In genomic region chr7:28474267-28474618, GRCh38 we compare ENCODE assay signal across 20 cellular contexts.
A peak's percentile ranks its signal among the peaks of the same experiment; 100 is the strongest.
DNase-seq lines count a peak whose midpoint lies in the region; ATAC-seq and TF ChIP-seq lines count a peak whose summit lies in the region.
"Had no signal": no experiment of that assay in that cellular context is flagged by ENCODE, and none has a peak within 500 bp of the region (broad histone marks: within the 10 kb centered on the region; RNA-seq: fewer than 3 reads in every experiment).

No MANE protein-coding gene starts in this region.

- H3K4me3 ChIP-seq in adipocyte (ENCODE audit: low read length) (peak overlapping the region; percentile 40), fibroblast of pulmonary artery (replicated peaks; ENCODE audit: low read depth, low read length) (no peak overlapping the region), mucosa of descending colon (no peak overlapping the region), suprapubic skin (no peak overlapping the region)
- H3K4me3 ChIP-seq: SK-N-MC had no signal

- no peak for TF ChIP-seq POLR2A in suprapubic skin (IDR thresholded peaks at IDR 0.05)

- POLR2A ChIA-PET in GM10248 (lab: Yijun Ruan, JAX): no interaction called here

- WGBS in suprapubic skin: 48% methylated on average over 8 of the region's 8 CpGs

- intact Hi-C loops in mucosa of descending colon (cut with DNase I, micrococcal nuclease): no loop called here

- ATAC-seq in mucosa of descending colon (peak; percentile 11), HG03159 (IDR thresholded peaks at IDR 0.05; ENCODE audit: unreplicated experiment) (no peak)
- ATAC-seq: activated naive CD8-positive, alpha-beta T cell treated with anti-CD3 and anti-CD28 coated beads, Interleukin-2, amount 50 U/mL, for 24 hours had no signal

- H3K9me3 ChIP-seq in adipocyte (ENCODE audit: control insufficient read depth, low read length) (no peaks in the 10 kb centered on the region), mucosa of descending colon (no peaks in the 10 kb centered on the region), suprapubic skin (no peaks in the 10 kb centered on the region)

- H3K36me3 ChIP-seq in adipocyte (ENCODE audit: control insufficient read depth, insufficient read depth, low read length, severe bottlenecking) (no peaks in the 10 kb centered on the region), mucosa of descending colon (ENCODE audit: low read depth) (no peaks in the 10 kb centered on the region), suprapubic skin (no peaks in the 10 kb centered on the region)

- H3K27me3 ChIP-seq in adipocyte (replicated peaks; ENCODE audit: control insufficient read depth, insufficient read depth, low read length) (no peaks in the 10 kb centered on the region), suprapubic skin (peaks cover 5% of the 10 kb centered on the region)

- H3K27ac ChIP-seq in suprapubic skin: peak overlapping the region; percentile 1
- H3K27ac ChIP-seq: SK-N-MC had no signal

- H3K4me1 ChIP-seq in adipocyte (ENCODE audit: control insufficient read depth, insufficient read depth, low read length) (peaks cover 21% of the 10 kb centered on the region), mucosa of descending colon (ENCODE audit: low read depth) (no peaks in the 10 kb centered on the region), suprapubic skin (peaks cover 3% of the 10 kb centered on the region)

- TF ChIP-seq EP300 in suprapubic skin (IDR thresholded peaks at IDR 0.05): no peak

- no peak for TF ChIP-seq CTCF in fibroblast of pulmonary artery (IDR thresholded peaks at IDR 0.05; ENCODE audit: low read length, missing control alignments)
- no peak for TF ChIP-seq CTCF in mucosa of descending colon (IDR thresholded peaks at IDR 0.05)
- no peak for TF ChIP-seq CTCF in suprapubic skin (IDR thresholded peaks at IDR 0.05)
- TF ChIP-seq CTCF in GM10248 (IDR thresholded peaks at IDR 0.05; ENCODE audit: control extremely low read depth, extremely low read depth, low read depth, missing control alignments): no peak

- peak overlapping the region; percentile 33 for H3K9ac ChIP-seq in adipocyte (ENCODE audit: low read length)

- CTCF ChIA-PET in GM10248 (lab: Yijun Ruan, JAX): interaction anchor here (1.3 to 1.6 kb wide), 2 partner anchors 9 to 27 kb away, joined by 3 read pairs; no protein-coding TSS in a partner anchor

- DNase-seq in adipocyte (ENCODE audit: low read depth) (no peak), fibroblast of pulmonary artery (ENCODE audit: low read depth) (peak; percentile 4), mucosa of descending colon (no peak), suprapubic skin (ENCODE audit: low spot score in 2 of 2) (no peak), NCI-H526 (lab: John Stamatoyannopoulos, UW) (no peak), ecto neural progenitor cell (ENCODE audit: low spot score) (no peak), GM10248 (ENCODE audit: extremely low spot score) (no peak)
- DNase-seq: activated CD4-positive, alpha-beta T cell treated with anti-CD3 and anti-CD28 coated beads, Interleukin-2, amount 50 U/mL, for 48 hours; activated effector memory CD4-positive, alpha-beta T cell treated with Interleukin-2 at 50 U/mL for 16 hours; activated naive CD8-positive, alpha-beta T cell treated with anti-CD3 and anti-CD28 coated beads, Interleukin-2, amount 50 U/mL, for 24 hours; CD4-positive, CD25-positive, alpha-beta regulatory T cell; central memory CD4-positive, alpha-beta T cell; GF-D8; glutamatergic neuron; KG1; NCI-H187 treated with DMSO at 0.1 percent for 48 hours; NCI-H446; T-helper 2 cell had no signal
